ENCODE assay signal across 10 cellular contexts in the genomic region with DNA sequence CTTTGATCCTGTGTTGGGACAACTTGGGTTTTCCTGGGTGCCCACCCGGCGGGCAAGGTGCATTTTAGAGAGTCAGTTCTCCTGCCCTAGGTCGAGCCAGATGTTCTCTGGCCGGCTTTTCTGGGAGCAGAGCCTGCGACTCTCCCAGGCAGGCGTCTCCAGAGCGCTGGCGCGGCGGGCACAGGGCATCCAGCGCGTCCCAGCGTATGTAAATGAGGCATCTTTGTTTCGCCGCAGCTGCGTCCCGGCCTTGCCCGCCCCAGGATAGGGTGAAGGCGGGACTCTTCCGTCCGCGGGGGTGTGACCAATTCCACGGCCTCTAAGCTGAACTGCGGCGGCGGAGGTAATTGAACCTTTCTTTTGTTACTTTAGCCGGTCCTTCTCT. TPM values are rescaled to one million over a fixed set of nuclear protein-coding genes. Genes with fewer than 3 reads are reported as not detected.
DNase-seq lines count a peak whose midpoint lies in the region; ATAC-seq and TF ChIP-seq lines count a peak whose summit lies in the region.
"Had no signal": no experiment of that assay in that cellular context is flagged by ENCODE, and none has a peak within 500 bp of the region (broad histone marks: within the 10 kb centered on the region; RNA-seq: fewer than 3 reads in every experiment).

No MANE protein-coding gene starts in this region.

- peak overlapping the region; percentile 83 for H2AFZ ChIP-seq in neural progenitor cell (replicated peaks)

- no peaks in the 10 kb centered on the region for H3K9me3 ChIP-seq in neural progenitor cell (ENCODE audit: low read depth)

- H4K20me1 ChIP-seq in neural progenitor cell (ENCODE audit: low read depth), result no peaks in the 10 kb centered on the region

- no peak overlapping the region for H3K9ac ChIP-seq in neural progenitor cell

- H3K4me3 ChIP-seq in neural progenitor cell, result peak overlapping the region; percentile 66

- no peak overlapping the region for H3K27ac Mint-ChIP-seq in glutamatergic neuron (ENCODE audit: unreplicated experiment)
- H3K27ac Mint-ChIP-seq in neural progenitor cell, result no peak overlapping the region
- H3K27ac Mint-ChIP-seq: activated CD4-positive, alpha-beta T cell treated with anti-CD3 and anti-CD28 coated beads, Interleukin-2, amount 10 ng/mL, durations not matched to agents 7 days and 5 days had no signal

- H3K79me2 ChIP-seq in neural progenitor cell (ENCODE audit: low read depth), result no peaks in the 10 kb centered on the region

- peak overlapping the region; percentile 100 for H3K4me2 ChIP-seq in neural progenitor cell

- H3K4me1 Mint-ChIP-seq in glutamatergic neuron (ENCODE audit: low read depth, unreplicated experiment) (peaks cover 30% of the 10 kb centered on the region), neural progenitor cell (peaks cover 33% of the 10 kb centered on the region)

- peak; percentile 2 for DNase-seq in ELR (ENCODE audit: low read depth)
- peak; percentile 60 to 79 for DNase-seq in SHP77 (lab: John Stamatoyannopoulos, UW)
- DNase-seq in glutamatergic neuron, result peak; percentile 64
- DNase-seq in neural progenitor cell (ENCODE audit: low spot score), result peak; percentile 86
- DNase-seq: activated CD4-positive, alpha-beta T cell treated with anti-CD3 and anti-CD28 coated beads, Interleukin-2, amount 10 ng/mL, durations not matched to agents 7 days and 5 days; Karpas-422 had no signal

- peaks cover 13% of the 10 kb centered on the region for H3K9me3 Mint-ChIP-seq in glutamatergic neuron (ENCODE audit: unreplicated experiment)
- H3K9me3 Mint-ChIP-seq in neural progenitor cell, result no peaks in the 10 kb centered on the region
- H3K9me3 Mint-ChIP-seq: activated CD4-positive, alpha-beta T cell treated with anti-CD3 and anti-CD28 coated beads, Interleukin-2, amount 10 ng/mL, durations not matched to agents 7 days and 5 days had no signal

- H3K36me3 Mint-ChIP-seq in glutamatergic neuron (ENCODE audit: unreplicated experiment) (peaks cover 8% of the 10 kb centered on the region), neural progenitor cell (no peaks in the 10 kb centered on the region)

- H3K4me3 Mint-ChIP-seq in glutamatergic neuron (ENCODE audit: unreplicated experiment) (peak overlapping the region; percentile 92), neural progenitor cell (peak overlapping the region; percentile 86)

- no peaks in the 10 kb centered on the region for H3K36me3 ChIP-seq in neural progenitor cell

- H3K27me3 Mint-ChIP-seq in glutamatergic neuron (ENCODE audit: unreplicated experiment) (peaks cover 8% of the 10 kb centered on the region), neural progenitor cell (ENCODE audit: insufficient read depth, low read depth) (peaks cover 27% of the 10 kb centered on the region)

- H3K27me3 ChIP-seq in neural progenitor cell, result peaks cover 70% of the 10 kb centered on the region

- TF ChIP-seq CTCF in glutamatergic neuron (IDR thresholded peaks at IDR 0.05; ENCODE audit: partially characterized antibody, unreplicated experiment) (no peak), neural progenitor cell (IDR thresholded peaks at IDR 0.05) (no peak)

- H3F3A ChIP-seq in neural progenitor cell (ENCODE audit: low read depth), result peaks cover 21% of the 10 kb centered on the region

- H3K4me1 ChIP-seq in neural progenitor cell, result peaks cover 25% of the 10 kb centered on the region

- ATAC-seq in GM21390 (IDR thresholded peaks at IDR 0.05; ENCODE audit: unreplicated experiment) (no peak), HG02571 (IDR thresholded peaks at IDR 0.05; ENCODE audit: unreplicated experiment) (no peak), GM19324 (IDR thresholded peaks at IDR 0.05; ENCODE audit: low FRiP score, unreplicated experiment) (no peak), HG02610 (IDR thresholded peaks at IDR 0.05; ENCODE audit: unreplicated experiment) (no peak)

- H3K27ac ChIP-seq in neural progenitor cell, result no peak overlapping the region

RNA-seq across cellular contexts. Expression of a gene that starts 9.1 kb away (rescaled TPM):
- total RNA-seq in glutamatergic neuron (ENCODE audit: unreplicated experiment) (95.5 TPM), neural progenitor cell (ENCODE audit: low replicate concordance) (0.88 and 1.5 TPM in 2 replicates)
- total RNA-seq: activated CD4-positive, alpha-beta T cell treated with anti-CD3 and anti-CD28 coated beads, Interleukin-2, amount 10 ng/mL, durations not matched to agents 7 days and 5 days had no signal

Comparison
In these comparisons a context has a peak if more than half of its experiments do, and no peak if none do; other contexts are left out.
1. DNase-seq: peak in every context shown above with its lines; median percentile 86 in neural progenitor cell; 70 in SHP77; 64 in glutamatergic neuron; 2 in ELR.
2. RNA of a gene that starts 9.1 kb away (total RNA-seq): 95.5 TPM in glutamatergic neuron (single experiment); 0.88 to 1.5 TPM in neural progenitor cell; every median in the first group is over 10 times any median in the second.